Comparison of ENCODE assay signal across 10 cellular contexts in genomic region chr22:50471197-50471847, GRCh38. TPM values are rescaled to one million over a fixed set of nuclear protein-coding genes. Genes with fewer than 3 reads are reported as not detected.
DNase-seq lines count a peak whose midpoint lies in the region; ATAC-seq and TF ChIP-seq lines count a peak whose summit lies in the region.
"Had no signal": no experiment of that assay in that cellular context is flagged by ENCODE, and none has a peak within 500 bp of the region (broad histone marks: within the 10 kb centered on the region; RNA-seq: fewer than 3 reads in every experiment).

No MANE protein-coding gene starts in this region.

- H3K27me3 Mint-ChIP-seq in CD8-positive, alpha-beta T cell (ENCODE audit: low read depth) = no peaks in the 10 kb centered on the region
- peaks cover 3% of the 10 kb centered on the region for H3K27me3 Mint-ChIP-seq in neural progenitor cell (ENCODE audit: insufficient read depth, low read depth)

- H3K9me3 ChIP-seq in CD8-positive, alpha-beta T cell (ENCODE audit: low read length) = no peaks in the 10 kb centered on the region
- H3K9me3 ChIP-seq in MM.1S (replicated peaks; ENCODE audit: insufficient read depth, low read length) (no peaks in the 10 kb centered on the region), osteoblast (ENCODE audit: low read depth, low read length) (no peaks in the 10 kb centered on the region), neural progenitor cell (ENCODE audit: low read depth) (no peaks in the 10 kb centered on the region), heart left ventricle (no peaks in the 10 kb centered on the region)
- H3K9me3 ChIP-seq: upper lobe of left lung had no signal

- no peaks in the 10 kb centered on the region for H3K9me2 ChIP-seq in MM.1S (replicated peaks; ENCODE audit: insufficient read depth, low read length)

- no peaks in the 10 kb centered on the region for H3K9me3 Mint-ChIP-seq in CD8-positive, alpha-beta T cell
- no peaks in the 10 kb centered on the region for H3K9me3 Mint-ChIP-seq in neural progenitor cell

- peak overlapping the region; percentile 79 for H3K4me3 ChIP-seq in CD8-positive, alpha-beta T cell (ENCODE audit: low read depth, low read length)
- H3K4me3 ChIP-seq in MM.1S (ENCODE audit: low read length) (peak overlapping the region; percentile 9), osteoblast (ENCODE audit: insufficient read depth, low read length) (no peak overlapping the region), neural progenitor cell (no peak overlapping the region), heart left ventricle (no peak overlapping the region)
- H3K4me3 ChIP-seq: upper lobe of left lung had no signal

- peak overlapping the region; percentile 96 for H3K27ac Mint-ChIP-seq in CD8-positive, alpha-beta T cell
- no peak overlapping the region for H3K27ac Mint-ChIP-seq in neural progenitor cell

- H3K4me2 ChIP-seq in MM.1S (ENCODE audit: low read depth, low read length) = peak overlapping the region; percentile 78
- H3K4me2 ChIP-seq in osteoblast (ENCODE audit: insufficient read depth, low read length) = no peak overlapping the region
- no peak overlapping the region for H3K4me2 ChIP-seq in neural progenitor cell

- peaks cover 76% of the 10 kb centered on the region for H3K4me1 Mint-ChIP-seq in CD8-positive, alpha-beta T cell (ENCODE audit: low read depth)
- peaks cover 20% of the 10 kb centered on the region for H3K4me1 Mint-ChIP-seq in neural progenitor cell

- H3F3A ChIP-seq in MM.1S (ENCODE audit: insufficient read depth, low read length) (peaks cover 23% of the 10 kb centered on the region), neural progenitor cell (ENCODE audit: low read depth) (no peaks in the 10 kb centered on the region)

- CTCF ChIA-PET in CD8-positive, alpha-beta T cell (lab: Charles Lee) = interaction anchor here (1.8 to 5.9 kb wide), 3 partner anchors 15 to 54 kb away, joined by 7 to 43 read pairs (median 29); partner anchors contain the start of gene SCO2

- WGBS in heart left ventricle, 4 donors = 84 to 87% (median 86%) methylated on average over 14 to 21 of the region's 21 CpGs

- no peaks in the 10 kb centered on the region for H3K27me3 ChIP-seq in CD8-positive, alpha-beta T cell (ENCODE audit: insufficient read depth, low read length)
- H3K27me3 ChIP-seq in MM.1S (replicated peaks; ENCODE audit: insufficient read depth, low read length) (no peaks in the 10 kb centered on the region), osteoblast (ENCODE audit: insufficient read depth, low read length) (no peaks in the 10 kb centered on the region), neural progenitor cell (no peaks in the 10 kb centered on the region), heart left ventricle (no peaks in the 10 kb centered on the region)
- H3K27me3 ChIP-seq: upper lobe of left lung had no signal

- POLR2A ChIA-PET in CD8-positive, alpha-beta T cell (lab: Charles Lee) = interaction anchor here (1.0 to 4.6 kb wide), 3 partner anchors 26 to 34 kb away, joined by 3 to 25 read pairs (median 10); no protein-coding TSS in a partner anchor

- ATAC-seq in CD8-positive, alpha-beta T cell = no peak
- no peak for ATAC-seq in heart left ventricle

- peak overlapping the region; percentile 32; the same call in 1 of the 2 replicates for H3K9ac ChIP-seq in MM.1S (ENCODE audit: low read length)
- no peak overlapping the region for H3K9ac ChIP-seq in neural progenitor cell

- H3K27ac ChIP-seq in CD8-positive, alpha-beta T cell (ENCODE audit: low read depth, low read length) = peak overlapping the region; percentile 81
- peak overlapping the region; percentile 88 for H3K27ac ChIP-seq in MM.1S (ENCODE audit: low read length)
- H3K27ac ChIP-seq in cingulate gyrus (ENCODE audit: low read depth, low read length) = peak overlapping the region; percentile 90
- H3K27ac ChIP-seq in osteoblast (ENCODE audit: low read depth, low read length) = no peak overlapping the region
- no peak overlapping the region for H3K27ac ChIP-seq in neural progenitor cell
- peak overlapping the region in 1 of 12 donors; percentile 81 for H3K27ac ChIP-seq in heart left ventricle

- H3K79me2 ChIP-seq in MM.1S (ENCODE audit: low read length) (peaks cover 75% of the 10 kb centered on the region), osteoblast (ENCODE audit: insufficient read depth, low read length) (peaks cover 73% of the 10 kb centered on the region), neural progenitor cell (ENCODE audit: low read depth) (peaks cover 65% of the 10 kb centered on the region)

- H4K20me1 ChIP-seq in MM.1S (ENCODE audit: insufficient read depth, low read length) (peaks cover 4% of the 10 kb centered on the region; the same call in 1 of the 2 replicates), osteoblast (ENCODE audit: insufficient read depth, low read length) (peaks cover 65% of the 10 kb centered on the region), neural progenitor cell (ENCODE audit: low read depth) (peaks cover 77% of the 10 kb centered on the region)

- TF ChIP-seq CTCF in CD8-positive, alpha-beta T cell (IDR thresholded peaks at IDR 0.05) = no peak
- TF ChIP-seq CTCF in MM.1S (IDR thresholded peaks at IDR 0.05; ENCODE audit: low read length) = no peak
- no peak for TF ChIP-seq CTCF in osteoblast (IDR thresholded peaks at IDR 0.05; ENCODE audit: extremely low read depth, low read depth, low read length)
- TF ChIP-seq CTCF in neural progenitor cell (IDR thresholded peaks at IDR 0.05) = no peak
- no peak for TF ChIP-seq CTCF in heart left ventricle (IDR thresholded peaks at IDR 0.05)

- H2AFZ ChIP-seq in MM.1S (ENCODE audit: low read length) = no peak overlapping the region
- H2AFZ ChIP-seq in osteoblast (ENCODE audit: low read length) = no peak overlapping the region
- H2AFZ ChIP-seq in neural progenitor cell (replicated peaks) = no peak overlapping the region

- peak overlapping the region; percentile 75 for H3K4me3 Mint-ChIP-seq in CD8-positive, alpha-beta T cell
- H3K4me3 Mint-ChIP-seq in neural progenitor cell = no peak overlapping the region

- intact Hi-C loops in CD8-positive, alpha-beta T cell (cut with DNase I, micrococcal nuclease) = loop anchor here (2.0 to 10.0 kb wide), 4 partner anchors 127 to 281 kb away; partner anchors contain the start of genes PPP6R2 (in 1 of the 2) and TUBGCP6 (in 1 of the 2)
- intact Hi-C loops in heart left ventricle (cut with DNase I) = no loop called here

- peak in 1 of 7 experiments; percentile 46 for DNase-seq in CD8-positive, alpha-beta T cell
- DNase-seq in MM.1S (no peak), occipital lobe (lab: John Stamatoyannopoulos, UW) (peak; percentile 21), osteoblast (ENCODE audit: insufficient read length, low spot score, missing footprints) (no peak), neural progenitor cell (ENCODE audit: low spot score) (no peak), heart left ventricle (no peak), DMS 273 treated with DMSO at 0.1 percent for 48 hours (lab: John Stamatoyannopoulos, UW) (no peak)
- DNase-seq: DMS153 had no signal

- peaks cover 77% of the 10 kb centered on the region for H3K4me1 ChIP-seq in CD8-positive, alpha-beta T cell (ENCODE audit: insufficient read depth, low read length)
- H3K4me1 ChIP-seq in MM.1S (ENCODE audit: low read length) = peaks cover 51% of the 10 kb centered on the region
- H3K4me1 ChIP-seq in osteoblast (ENCODE audit: insufficient read depth, low read length) = peaks cover 18% of the 10 kb centered on the region
- H3K4me1 ChIP-seq in neural progenitor cell = peaks cover 15% of the 10 kb centered on the region
- H3K4me1 ChIP-seq in heart left ventricle = peaks cover 0 to 68% (median 55%) of the 10 kb centered on the region in 12 donors

- H3K36me3 Mint-ChIP-seq in CD8-positive, alpha-beta T cell = peaks cover 28% of the 10 kb centered on the region
- peaks cover 5% of the 10 kb centered on the region for H3K36me3 Mint-ChIP-seq in neural progenitor cell

- H3K36me3 ChIP-seq in CD8-positive, alpha-beta T cell (ENCODE audit: insufficient read depth, low read length) = peaks cover 11% of the 10 kb centered on the region
- H3K36me3 ChIP-seq in MM.1S (replicated peaks; ENCODE audit: insufficient read depth, low read length) = no peaks in the 10 kb centered on the region
- peaks cover 11% of the 10 kb centered on the region for H3K36me3 ChIP-seq in osteoblast (ENCODE audit: insufficient read depth, low read length)
- H3K36me3 ChIP-seq in neural progenitor cell = no peaks in the 10 kb centered on the region
- H3K36me3 ChIP-seq in heart left ventricle = peaks cover 0 to 19% (median 15%) of the 10 kb centered on the region in 9 donors

- TF ChIP-seq POLR2A in heart left ventricle (IDR thresholded peaks at IDR 0.05) = no peak

RNA-seq across cellular contexts. Expression of gene SBF1, which starts 3.5 kb away (rescaled TPM):
- 100 to 1,000 TPM; 209 to 215 TPM for total RNA-seq in CD8-positive, alpha-beta T cell
- total RNA-seq in occipital lobe (97.0 TPM), osteoblast (74.3 and 93.0 TPM in 2 replicates), neural progenitor cell (ENCODE audit: low replicate concordance) (25.8 and 65.8 TPM in 2 replicates), heart left ventricle (10 to 100 TPM; 44.9 to 91.8 (median 63.2) TPM)
- 10 to 100 TPM; 38.2 to 63.8 TPM for polyA plus RNA-seq in heart left ventricle

RNA-seq across cellular contexts. Expression of gene ADM2, which starts 10.0 kb away (rescaled TPM):
- total RNA-seq in CD8-positive, alpha-beta T cell = 1 to 10 TPM; 1.1 to 1.5 TPM
- total RNA-seq in occipital lobe = not detected
- total RNA-seq in osteoblast = 9.1 and 9.4 TPM in 2 replicates
- total RNA-seq in neural progenitor cell (ENCODE audit: low replicate concordance) = 0.13 and 2.6 TPM in 2 replicates
- total RNA-seq in heart left ventricle = under 1 TPM in 3 of 9 donors, not detected in 6; 0.04 to 0.67 (median 0.19) TPM
- under 1 TPM in 1 of 2 donors, not detected in 1; 0.22 TPM for polyA plus RNA-seq in heart left ventricle

RNA-seq across cellular contexts. Expression of gene MIOX, which starts 15.3 kb away (rescaled TPM):
- not detected for total RNA-seq in CD8-positive, alpha-beta T cell
- total RNA-seq in occipital lobe (not detected), osteoblast (under 0.01 TPM in 1 of 2 replicates, not detected in the other), neural progenitor cell (ENCODE audit: low replicate concordance) (not detected in 2 replicates), heart left ventricle (not detected)
- not detected for polyA plus RNA-seq in heart left ventricle
- total RNA-seq: upper lobe of left lung had no signal

RNA-seq across cellular contexts. Expression of gene LMF2, which starts 36.2 kb away (rescaled TPM):
- total RNA-seq in CD8-positive, alpha-beta T cell = 10 to 100 TPM; 87.8 to 92.0 TPM
- total RNA-seq in occipital lobe = 9.8 TPM
- total RNA-seq in osteoblast = 56.8 and 60.7 TPM in 2 replicates
- total RNA-seq in neural progenitor cell (ENCODE audit: low replicate concordance) = 7.1 and 38.2 TPM in 2 replicates
- total RNA-seq in heart left ventricle = 10 to 100 TPM; 20.9 to 46.5 (median 32.1) TPM
- polyA plus RNA-seq in heart left ventricle = 10 to 100 TPM; 22.6 to 34.8 TPM

RNA-seq across cellular contexts. Expression of gene NCAPH2, which starts 36.7 kb away (rescaled TPM):
- 100 to 1,000 TPM; 206 to 209 TPM for total RNA-seq in CD8-positive, alpha-beta T cell
- total RNA-seq in occipital lobe = 46.9 TPM
- total RNA-seq in osteoblast = 24.2 and 27.5 TPM in 2 replicates
- 41.2 and 64.4 TPM in 2 replicates for total RNA-seq in neural progenitor cell (ENCODE audit: low replicate concordance)
- total RNA-seq in heart left ventricle = 10 to 100 TPM; 24.7 to 34.5 (median 27.9) TPM
- polyA plus RNA-seq in heart left ventricle = 10 to 100 TPM; 33.9 to 43.3 TPM

Comparison
In these comparisons a context has a peak if more than half of its experiments do, and no peak if none do; other contexts are left out.
1. H3K27ac ChIP-seq: peak in CD8-positive, alpha-beta T cell (single experiment), MM.1S (single experiment) and cingulate gyrus (single experiment); none in osteoblast (single experiment) and neural progenitor cell (single experiment).
2. H3K4me3 ChIP-seq: peak in CD8-positive, alpha-beta T cell (single experiment) and MM.1S (single experiment); none in osteoblast (single experiment), neural progenitor cell (single experiment) and heart left ventricle (0 of 12).
3. intact Hi-C loops: an anchor here in CD8-positive, alpha-beta T cell (2.0 to 10.0 kb wide); none called in heart left ventricle.